29 cellular contexts compared by ENCODE assay signal in the genomic region with DNA sequence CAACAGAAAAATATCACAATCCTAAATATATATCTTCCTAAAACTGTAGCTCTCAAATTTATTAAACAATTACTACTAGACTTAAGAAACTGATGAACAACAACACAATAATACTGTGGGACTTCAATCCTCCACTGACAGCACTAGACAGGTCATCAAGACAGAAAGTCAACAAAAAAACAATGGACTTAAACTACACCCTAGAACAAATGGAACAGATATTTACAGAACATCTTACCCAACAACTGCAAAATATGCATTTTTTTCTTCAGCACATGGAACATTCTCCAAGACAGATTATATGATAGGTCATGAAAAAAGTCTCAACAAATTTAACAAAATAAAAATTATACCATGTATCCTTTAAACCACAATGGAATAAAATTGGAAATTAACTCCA.
"Had no signal": no experiment of that assay in that cellular context is flagged by ENCODE, and none has a peak within 500 bp of the region (broad histone marks: within the 10 kb centered on the region; RNA-seq: fewer than 3 reads in every experiment).

No MANE protein-coding gene starts in this region.

- H3K27ac ChIP-seq: stomach, suprapubic skin, testis, thoracic aorta, thyroid gland, tibial artery, tibial nerve, transverse colon, upper lobe of left lung, upper lobe of right lung, uterus, vagina had no signal

- H3K27ac Mint-ChIP-seq: stimulated activated effector memory CD8-positive, alpha-beta T cell treated with anti-CD3 and anti-CD28 coated beads, Interleukin-12 subunit alpha, Interleukin-12 subunit beta, amount 100 ng/mL, for 72 hours; stimulated activated memory B cell treated with anti-CD40 and anti-IgM and Interleukin-4, amounts not matched to agents 10 μg/mL and 1 μg/mL and 100 μg/mL, for 72 hours; stimulated activated naive CD8-positive, alpha-beta T cell treated with anti-CD3 and anti-CD28 coated beads, Interleukin-15, amount 100 ng/mL, for 72 hours; stimulated activated naive CD8-positive, alpha-beta T cell treated with anti-CD3 and anti-CD28 coated beads, Interleukin-15, Interleukin-2, amounts not matched to agents 100 ng/mL and 50 ng/mL, for 24 hours; type B pancreatic cell had no signal

- FAIRE-seq: urothelium cell line had no signal

- H3K27me3 ChIP-seq: stomach, suprapubic skin, testis, thyroid gland, tibial artery, tibial nerve, transverse colon, upper lobe of left lung, upper lobe of right lung, uterus, vagina had no signal

- H3K4me3 Mint-ChIP-seq: stimulated activated effector memory CD8-positive, alpha-beta T cell treated with anti-CD3 and anti-CD28 coated beads, Interleukin-12 subunit alpha, Interleukin-12 subunit beta, amount 100 ng/mL, for 72 hours; stimulated activated memory B cell treated with anti-CD40 and anti-IgM and Interleukin-4, amounts not matched to agents 10 μg/mL and 1 μg/mL and 100 μg/mL, for 72 hours; stimulated activated naive B cell treated with anti-CD40 and anti-IgM and Interleukin-4, amounts not matched to agents 10 μg/mL and 1 μg/mL and 100 μg/mL, for 72 hours; stimulated activated naive CD8-positive, alpha-beta T cell treated with anti-CD3 and anti-CD28 coated beads, Interleukin-15, amount 100 ng/mL, for 72 hours; stimulated activated naive CD8-positive, alpha-beta T cell treated with anti-CD3 and anti-CD28 coated beads, Interleukin-15, Interleukin-2, amounts not matched to agents 100 ng/mL and 50 ng/mL, for 24 hours; type B pancreatic cell had no signal

- H3K36me3 ChIP-seq: stomach, suprapubic skin, thoracic aorta, thyroid gland, tibial artery, tibial nerve, transverse colon, upper lobe of left lung, upper lobe of right lung, uterus, vagina had no signal

- H3K4me1 Mint-ChIP-seq: stimulated activated effector memory CD8-positive, alpha-beta T cell treated with anti-CD3 and anti-CD28 coated beads, Interleukin-12 subunit alpha, Interleukin-12 subunit beta, amount 100 ng/mL, for 72 hours; stimulated activated memory B cell treated with anti-CD40 and anti-IgM and Interleukin-4, amounts not matched to agents 10 μg/mL and 1 μg/mL and 100 μg/mL, for 72 hours; stimulated activated naive B cell treated with anti-CD40 and anti-IgM and Interleukin-4, amounts not matched to agents 10 μg/mL and 1 μg/mL and 100 μg/mL, for 72 hours; stimulated activated naive CD8-positive, alpha-beta T cell treated with anti-CD3 and anti-CD28 coated beads, Interleukin-15, amount 100 ng/mL, for 72 hours had no signal

- H3K9me3 ChIP-seq: suprapubic skin, testis, thoracic aorta, thyroid gland, uterus, vagina had no signal

- H3K4me1 ChIP-seq: stomach, suprapubic skin, testis, thyroid gland, tibial artery, tibial nerve, transverse colon, upper lobe of left lung, upper lobe of right lung, uterus, vagina had no signal

- H3K27me3 Mint-ChIP-seq: stimulated activated memory B cell treated with anti-CD40 and anti-IgM and Interleukin-4, amounts not matched to agents 10 μg/mL and 1 μg/mL and 100 μg/mL, for 72 hours; stimulated activated naive B cell treated with anti-CD40 and anti-IgM and Interleukin-4, amounts not matched to agents 10 μg/mL and 1 μg/mL and 100 μg/mL, for 72 hours; stimulated activated naive CD8-positive, alpha-beta T cell treated with anti-CD3 and anti-CD28 coated beads, Interleukin-15, amount 100 ng/mL, for 72 hours; type B pancreatic cell had no signal

- DNase-seq: stimulated activated CD4-positive, alpha-beta T cell treated with anti-CD3 and anti-CD28 coated beads, Interleukin-2, amount 100 ng/mL, for 48 hours; stimulated activated CD4-positive, alpha-beta T cell treated with anti-CD3 and anti-CD28 coated beads, Interleukin-4, amount 100 ng/mL, for 1 hour; stimulated activated CD4-positive, alpha-beta T cell treated with anti-CD3 and anti-CD28 coated beads, Interleukin-4, amount 100 ng/mL, for 24 hours; stimulated activated CD4-positive, alpha-beta T cell treated with anti-CD3 and anti-CD28 coated beads, Interleukin-4, amount 100 ng/mL, for 4 hours; stimulated activated CD8-positive, alpha-beta memory T cell treated with anti-CD3 and anti-CD28 coated beads, Interleukin-4, amount 100 ng/mL, for 48 hours; stimulated activated naive B cell treated with anti-CD40 and anti-IgM and Interleukin-4, amounts not matched to agents 10 μg/mL and 1 μg/mL and 100 μg/mL, for 72 hours; stimulated activated naive CD4-positive, alpha-beta T cell; stimulated activated naive CD4-positive, alpha-beta T cell treated with Interleukin-2 at 50 U/mL for 16 hours; stimulated activated naive CD8-positive, alpha-beta T cell treated with anti-CD3 and anti-CD28 coated beads, Interleukin-15, amount 100 ng/mL, for 72 hours; stimulated activated naive CD8-positive, alpha-beta T cell treated with anti-CD3 and anti-CD28 coated beads, Interleukin-15, Interleukin-2, amounts not matched to agents 100 U/mL and 50 U/mL, for 24 hours; stomach; substantia nigra; testis; thyroid gland; tibial artery; transverse colon; trophoblast cell; upper lobe of left lung; upper lobe of right lung; uterus had no signal

- H3K4me3 ChIP-seq: stomach, suprapubic skin, testis, thoracic aorta, thyroid gland, tibial artery, tibial nerve, transverse colon, upper lobe of left lung, upper lobe of right lung, uterus, vagina had no signal

- ATAC-seq: stimulated activated effector memory CD8-positive, alpha-beta T cell treated with anti-CD3 and anti-CD28 coated beads, Interleukin-12 subunit alpha, Interleukin-12 subunit beta, amount 100 ng/mL, for 72 hours; stimulated activated memory B cell treated with anti-CD40 and anti-IgM and Interleukin-4, amounts not matched to agents 10 μg/mL and 1 μg/mL and 100 μg/mL, for 72 hours; stimulated activated naive B cell treated with anti-CD40 and anti-IgM and Interleukin-4, amounts not matched to agents 10 μg/mL and 1 μg/mL and 100 μg/mL, for 72 hours; stimulated activated naive CD8-positive, alpha-beta T cell treated with anti-CD3 and anti-CD28 coated beads, Interleukin-15, amount 100 ng/mL, for 72 hours; stimulated activated naive CD8-positive, alpha-beta T cell treated with anti-CD3 and anti-CD28 coated beads, Interleukin-15, Interleukin-2, amounts not matched to agents 100 U/mL and 50 U/mL, for 24 hours; upper lobe of right lung had no signal

- H3K36me3 Mint-ChIP-seq: stimulated activated effector memory CD8-positive, alpha-beta T cell treated with anti-CD3 and anti-CD28 coated beads, Interleukin-12 subunit alpha, Interleukin-12 subunit beta, amount 100 ng/mL, for 72 hours; stimulated activated memory B cell treated with anti-CD40 and anti-IgM and Interleukin-4, amounts not matched to agents 10 μg/mL and 1 μg/mL and 100 μg/mL, for 72 hours had no signal
